Comparison of ENCODE assay signal across 17 cellular contexts in genomic region chr7:80210400-80210799, GRCh38.
DNase-seq lines count a peak whose midpoint lies in the region; ATAC-seq and TF ChIP-seq lines count a peak whose summit lies in the region.
"Had no signal": no experiment of that assay in that cellular context is flagged by ENCODE, and none has a peak within 500 bp of the region (broad histone marks: within the 10 kb centered on the region; RNA-seq: fewer than 3 reads in every experiment).

No MANE protein-coding gene starts in this region.

- peak overlapping the region; percentile 53 for H3K4me3 Mint-ChIP-seq in Caco-2 (ENCODE audit: unreplicated experiment)
- H3K4me3 Mint-ChIP-seq in activated CD8-positive, alpha-beta T cell treated with anti-CD3 and anti-CD28 coated beads, Interleukin-2, amount 10 ng/mL, durations not matched to agents 7 days and 5 days = no peak overlapping the region
- H3K4me3 Mint-ChIP-seq: neural crest cell had no signal

- H3K27ac Mint-ChIP-seq in Caco-2 (ENCODE audit: unreplicated experiment) = peak overlapping the region; percentile 36
- H3K27ac Mint-ChIP-seq in activated CD8-positive, alpha-beta T cell treated with anti-CD3 and anti-CD28 coated beads, Interleukin-2, amount 10 ng/mL, durations not matched to agents 7 days and 5 days = no peak overlapping the region

- H3K4me3 ChIP-seq in Caco-2 (ENCODE audit: low read depth, low read length) (no peak overlapping the region), adipocyte (ENCODE audit: low read length) (no peak overlapping the region), liver (ENCODE audit: low read depth in 1 of 3, low read length in 3 of 3) (no peak overlapping the region)
- H3K4me3 ChIP-seq: sigmoid colon had no signal

- TF ChIP-seq CTCF in Caco-2 (IDR thresholded peaks at IDR 0.05; ENCODE audit: insufficient read depth in 1 of 2, low read depth in 1 of 2, low read length in 1 of 2, severe bottlenecking in 1 of 2, unreplicated experiment in 1 of 2) = no peak
- TF ChIP-seq CTCF in liver (IDR thresholded peaks at IDR 0.05; ENCODE audit: low read depth, low read length, missing input control) = no peak

- CTCF ChIA-PET in Caco-2 (lab: Charles Lee) = no interaction called here
- CTCF ChIA-PET in activated CD8-positive, alpha-beta T cell treated with anti-CD3 and anti-CD28 coated beads, Interleukin-2, amount 10 ng/mL, durations not matched to agents 7 days and 5 days (lab: Charles Lee) = no interaction called here

- 22% methylated on average over 3 of the region's 3 CpGs for WGBS in liver

- no peaks in the 10 kb centered on the region for H3K36me3 Mint-ChIP-seq in Caco-2 (ENCODE audit: insufficient read depth, unreplicated experiment)
- no peaks in the 10 kb centered on the region for H3K36me3 Mint-ChIP-seq in activated CD8-positive, alpha-beta T cell treated with anti-CD3 and anti-CD28 coated beads, Interleukin-2, amount 10 ng/mL, durations not matched to agents 7 days and 5 days (ENCODE audit: low read depth)

- DNase-seq in Caco-2 (peak in 1 of 2 experiments; percentile 60), NCI-H1092 treated with DMSO at 0.1 percent for 48 hours (lab: John Stamatoyannopoulos, UW) (peak; percentile 67), adipocyte (ENCODE audit: low read depth) (peak; percentile 24), Right ventricle myocardium superior (no peak), HCEC 1CT (no peak), NCI-H1105 (lab: John Stamatoyannopoulos, UW) (no peak)
- DNase-seq in activated CD8-positive, alpha-beta T cell treated with anti-CD3 and anti-CD28 coated beads, Interleukin-2, amount 10 ng/mL, durations not matched to agents 7 days and 5 days = no peak
- DNase-seq: activated CD8-positive, alpha-beta memory T cell treated with anti-CD3 and anti-CD28 coated beads, Interleukin-2, amount 50 U/mL, for 4 hours; activated naive CD4-positive, alpha-beta T cell; glutamatergic neuron; H7; mesendoderm; sigmoid colon; stimulated activated CD4-positive, alpha-beta T cell treated with anti-CD3 and anti-CD28 coated beads, Interleukin-2, amount 100 ng/mL, for 48 hours had no signal

- H3K9ac ChIP-seq in adipocyte (ENCODE audit: low read length) (no peak overlapping the region), liver (ENCODE audit: low read depth in 1 of 2, low read length in 2 of 2) (no peak overlapping the region)

- peaks cover 19% of the 10 kb centered on the region for H3K4me1 ChIP-seq in Caco-2
- peaks cover 20% of the 10 kb centered on the region for H3K4me1 ChIP-seq in adipocyte (ENCODE audit: control insufficient read depth, insufficient read depth, low read length)
- H3K4me1 ChIP-seq in liver (ENCODE audit: control insufficient read depth in 4 of 4, insufficient read depth in 4 of 4, low read length in 3 of 4) = peaks cover 6 to 27% (median 12%) of the 10 kb centered on the region in 4 donors

- POLR2A ChIA-PET in Caco-2 (lab: Charles Lee) = no interaction called here
- POLR2A ChIA-PET in activated CD8-positive, alpha-beta T cell treated with anti-CD3 and anti-CD28 coated beads, Interleukin-2, amount 10 ng/mL, durations not matched to agents 7 days and 5 days (lab: Charles Lee) = no interaction called here

- peak overlapping the region; percentile 9 to 32 for H3K27ac ChIP-seq in liver (ENCODE audit: low read depth in 1 of 2, low read length in 2 of 2)

- H3K9me3 Mint-ChIP-seq in Caco-2 (ENCODE audit: unreplicated experiment) = no peaks in the 10 kb centered on the region
- H3K9me3 Mint-ChIP-seq in activated CD8-positive, alpha-beta T cell treated with anti-CD3 and anti-CD28 coated beads, Interleukin-2, amount 10 ng/mL, durations not matched to agents 7 days and 5 days (ENCODE audit: insufficient read depth) = no peaks in the 10 kb centered on the region
- H3K9me3 Mint-ChIP-seq: neural crest cell had no signal

- H3K27me3 ChIP-seq in Caco-2 (replicated peaks; ENCODE audit: control insufficient read depth, insufficient read depth, low read length) = no peaks in the 10 kb centered on the region
- no peaks in the 10 kb centered on the region for H3K27me3 ChIP-seq in adipocyte (replicated peaks; ENCODE audit: control insufficient read depth, insufficient read depth, low read length)
- no peaks in the 10 kb centered on the region for H3K27me3 ChIP-seq in liver (ENCODE audit: control insufficient read depth in 4 of 4, insufficient read depth in 4 of 4, low read length in 3 of 4)
- H3K27me3 ChIP-seq: sigmoid colon had no signal

- no peaks in the 10 kb centered on the region for H3K27me3 Mint-ChIP-seq in Caco-2 (ENCODE audit: insufficient read depth, unreplicated experiment)
- no peaks in the 10 kb centered on the region for H3K27me3 Mint-ChIP-seq in activated CD8-positive, alpha-beta T cell treated with anti-CD3 and anti-CD28 coated beads, Interleukin-2, amount 10 ng/mL, durations not matched to agents 7 days and 5 days (ENCODE audit: low read depth)

- no peaks in the 10 kb centered on the region for H3K9me3 ChIP-seq in Caco-2
- H3K9me3 ChIP-seq in adipocyte (ENCODE audit: control insufficient read depth, low read length) = no peaks in the 10 kb centered on the region
- H3K9me3 ChIP-seq in liver (ENCODE audit: control insufficient read depth in 4 of 4, low read length in 3 of 4) = no peaks in the 10 kb centered on the region
- H3K9me3 ChIP-seq: sigmoid colon had no signal

- H3K4me1 Mint-ChIP-seq in Caco-2 (ENCODE audit: low read depth, unreplicated experiment) = peaks cover 20% of the 10 kb centered on the region
- peaks cover 5% of the 10 kb centered on the region for H3K4me1 Mint-ChIP-seq in activated CD8-positive, alpha-beta T cell treated with anti-CD3 and anti-CD28 coated beads, Interleukin-2, amount 10 ng/mL, durations not matched to agents 7 days and 5 days (ENCODE audit: low read depth)

- TF ChIP-seq RAD21 in liver (IDR thresholded peaks at IDR 0.05) = peak; percentile 47 to 58

- H3K36me3 ChIP-seq in Caco-2 (ENCODE audit: control insufficient read depth, insufficient read depth, low read length) = no peaks in the 10 kb centered on the region
- H3K36me3 ChIP-seq in adipocyte (ENCODE audit: control insufficient read depth, insufficient read depth, low read length, severe bottlenecking) = peaks cover 48% of the 10 kb centered on the region
- peaks cover 0 to 2% (median 0%) of the 10 kb centered on the region in 4 donors for H3K36me3 ChIP-seq in liver (ENCODE audit: control insufficient read depth in 4 of 4, insufficient read depth in 3 of 4, low read depth in 1 of 4, low read length in 3 of 4)

- ATAC-seq in Right ventricle myocardium superior (ENCODE audit: poor library complexity) = no peak
- ATAC-seq in activated CD8-positive, alpha-beta T cell treated with anti-CD3 and anti-CD28 coated beads, Interleukin-2, amount 10 ng/mL, durations not matched to agents 7 days and 5 days = no peak
- ATAC-seq: Right ventricle myocardium inferior had no signal

- BruUV-seq in Caco-2 (replicated peaks; lab: Mats Ljungman, UMichigan) = no TSS peak

- intact Hi-C loops in Caco-2 (cut with micrococcal nuclease; ENCODE audit: unreplicated experiment) (no loop called here), Right ventricle myocardium superior (cut with DNase I) (no loop called here)

TF ChIP-seq in liver, 16 proteins besides CTCF, POLR2A, EP300 and RAD21 (continues in another document):
- TF ChIP-seq NR2F2 (IDR thresholded peaks at IDR 0.05) (no peak), YY1 (IDR thresholded peaks at IDR 0.05) (peak; percentile 76), ATF3 (IDR thresholded peaks at IDR 0.05) (no peak), SP1 (IDR thresholded peaks at IDR 0.05) (peak; percentile 85), GABPA (IDR thresholded peaks at IDR 0.05 in 1 of 2, conservative IDR thresholded peaks at IDR 0.05 in 1 of 2) (no peak), HNF4A (conservative IDR thresholded peaks at IDR 0.05) (peak; percentile 81 to 83), EGR1 (IDR thresholded peaks at IDR 0.05; ENCODE audit: low read depth in 2 of 2) (no peak), JUND (IDR thresholded peaks at IDR 0.05) (peak in 1 of 2 donors; percentile 19), HNF4G (IDR thresholded peaks at IDR 0.05) (peak; percentile 36), FOXA1 (IDR thresholded peaks at IDR 0.05) (peak; percentile 93), REST (IDR thresholded peaks at IDR 0.05) (peak; percentile 66), RXRA (IDR thresholded peaks at IDR 0.05) (peak; percentile 16 to 41)
- TF ChIP-seq, protein P1, sequence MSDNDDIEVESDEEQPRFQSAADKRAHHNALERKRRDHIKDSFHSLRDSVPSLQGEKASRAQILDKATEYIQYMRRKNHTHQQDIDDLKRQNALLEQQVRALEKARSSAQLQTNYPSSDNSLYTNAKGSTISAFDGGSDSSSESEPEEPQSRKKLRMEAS (IDR thresholded peaks at IDR 0.05) = peak; percentile 51

Comparison
In these comparisons a context has a peak if more than half of its experiments do, and no peak if none do; other contexts are left out.
1. DNase-seq: peak in NCI-H1092 treated with DMSO at 0.1 percent for 48 hours (single experiment) and adipocyte (single experiment); none in Right ventricle myocardium superior (single experiment), activated CD8-positive, alpha-beta T cell treated with anti-CD3 and anti-CD28 coated beads, Interleukin-2, amount 10 ng/mL, durations not matched to agents 7 days and 5 days (single experiment), HCEC 1CT (single experiment) and NCI-H1105 (single experiment).